In genomic region chr4:141102367-141102766, GRCh38 we compare ENCODE assay signal across 16 cellular contexts. TPM values are rescaled to one million over a fixed set of nuclear protein-coding genes. Genes with fewer than 3 reads are reported as not detected.
DNase-seq lines count a peak whose midpoint lies in the region; ATAC-seq, FAIRE-seq and TF ChIP-seq lines count a peak whose summit lies in the region.
"Had no signal": no experiment of that assay in that cellular context is flagged by ENCODE, and none has a peak within 500 bp of the region (broad histone marks: within the 10 kb centered on the region; RNA-seq: fewer than 3 reads in every experiment).

No MANE protein-coding gene starts in this region.

- CTCF ChIA-PET in A549 (lab: Yijun Ruan, JAX): no interaction called here
- CTCF ChIA-PET in mammary epithelial cell (lab: Charles Lee; ENCODE audit: low non-redundant PET): no interaction called here
- CTCF ChIA-PET in CD8-positive, alpha-beta memory T cell (lab: Charles Lee): no interaction called here

- H3K27ac ChIP-seq in A549 (no peak overlapping the region), mammary epithelial cell (ENCODE audit: insufficient read depth, low read depth, low read length) (no peak overlapping the region), uterus (no peak overlapping the region)
- no peak overlapping the region for H3K27ac ChIP-seq in CD8-positive, alpha-beta memory T cell (ENCODE audit: low read depth, low read length)
- H3K27ac ChIP-seq: gastrocnemius medialis, skin epidermis, WERI-Rb-1 had no signal

- H3K9me3 Mint-ChIP-seq in CD8-positive, alpha-beta memory T cell: peaks cover 0 to 8% (median 0%) of the 10 kb centered on the region in 5 donors
- H3K9me3 Mint-ChIP-seq: activated T-cell treated with anti-CD3 and anti-CD28 coated beads, Interleukin-2, amount 50 U/mL, for 4 hours had no signal

- no peaks in the 10 kb centered on the region for H3K27me3 ChIP-seq in mammary epithelial cell (ENCODE audit: insufficient read depth, low read length)
- no peaks in the 10 kb centered on the region for H3K27me3 ChIP-seq in CD8-positive, alpha-beta memory T cell (ENCODE audit: insufficient read depth, low read length, poor library complexity, severe bottlenecking)
- no peaks in the 10 kb centered on the region for H3K27me3 ChIP-seq in uterus
- H3K27me3 ChIP-seq: gastrocnemius medialis had no signal

- H3K9me3 ChIP-seq in A549 (no peaks in the 10 kb centered on the region), mammary epithelial cell (replicated peaks; ENCODE audit: insufficient read depth, low read length) (no peaks in the 10 kb centered on the region), uterus (no peaks in the 10 kb centered on the region)
- no peaks in the 10 kb centered on the region for H3K9me3 ChIP-seq in CD8-positive, alpha-beta memory T cell (ENCODE audit: low read length)
- H3K9me3 ChIP-seq: gastrocnemius medialis had no signal

- FAIRE-seq in A549 (lab: Jason Lieb, UNC) (no peak), islet of Langerhans (lab: Jason Lieb, UNC) (peak; percentile 82)

- no peaks in the 10 kb centered on the region for H3K4me1 ChIP-seq in A549
- H3K4me1 ChIP-seq in mammary epithelial cell (ENCODE audit: insufficient read depth, low read length): no peaks in the 10 kb centered on the region
- H3K4me1 ChIP-seq in CD8-positive, alpha-beta memory T cell (ENCODE audit: insufficient read depth, low read length): no peaks in the 10 kb centered on the region
- H3K4me1 ChIP-seq in uterus: no peaks in the 10 kb centered on the region
- H3K4me1 ChIP-seq: gastrocnemius medialis had no signal

- no peaks in the 10 kb centered on the region for H3K36me3 Mint-ChIP-seq in CD8-positive, alpha-beta memory T cell

- POLR2A ChIA-PET in A549 (lab: Yijun Ruan, JAX): no interaction called here
- POLR2A ChIA-PET in CD8-positive, alpha-beta memory T cell (lab: Charles Lee): no interaction called here

- no TSS peak for BruUV-seq in mammary epithelial cell (replicated peaks; lab: Mats Ljungman, UMichigan)

- H3K79me2 ChIP-seq in mammary epithelial cell (ENCODE audit: insufficient read depth, low read length): no peaks in the 10 kb centered on the region

- H4K20me1 ChIP-seq in mammary epithelial cell (ENCODE audit: insufficient read depth, low read length): no peaks in the 10 kb centered on the region

- in situ Hi-C loops in mammary epithelial cell (cut with MboI; ENCODE audit: low sequenced_read_pairs in 2 of 2): no loop called here

- no peak for TF ChIP-seq POLR2A in A549 (IDR thresholded peaks at IDR 0.05; ENCODE audit: low read length)
- no peak for TF ChIP-seq POLR2A in uterus (IDR thresholded peaks at IDR 0.05)

- H3K4me1 Mint-ChIP-seq in CD8-positive, alpha-beta memory T cell: no peaks in the 10 kb centered on the region
- H3K4me1 Mint-ChIP-seq: brain had no signal

- TF ChIP-seq CTCF in A549 (IDR thresholded peaks at IDR 0.05) (no peak), mammary epithelial cell (conservative IDR thresholded peaks at IDR 0.05 in 1 of 2, IDR thresholded peaks at IDR 0.05 in 1 of 2; ENCODE audit: extremely low read depth in 1 of 2, insufficient read depth in 1 of 2, low read depth in 1 of 2, low read length in 2 of 2) (no peak), uterus (IDR thresholded peaks at IDR 0.05) (no peak)

- no peak overlapping the region for H3K4me2 ChIP-seq in A549
- no peak overlapping the region for H3K4me2 ChIP-seq in mammary epithelial cell (ENCODE audit: insufficient read depth, low read depth, low read length)

- H3K36me3 ChIP-seq in mammary epithelial cell (ENCODE audit: insufficient read depth, low read length): no peaks in the 10 kb centered on the region
- no peaks in the 10 kb centered on the region for H3K36me3 ChIP-seq in CD8-positive, alpha-beta memory T cell (ENCODE audit: insufficient read depth, low read length)
- H3K36me3 ChIP-seq in uterus: no peaks in the 10 kb centered on the region
- H3K36me3 ChIP-seq: gastrocnemius medialis, WERI-Rb-1 had no signal

- no peak overlapping the region for H3K9ac ChIP-seq in mammary epithelial cell (ENCODE audit: insufficient read depth, low read length)

- WGBS in A549 (ENCODE audit: missing lambda C conversion rate): 82% methylated on average over 3 of the region's 3 CpGs
- WGBS in mammary epithelial cell (ENCODE audit: low coverage, missing lambda C conversion rate): 94% methylated on average over 3 of the region's 3 CpGs

- no peak for TF ChIP-seq RAD21 in A549 (conservative IDR thresholded peaks at IDR 0.05 in 1 of 2, IDR thresholded peaks at IDR 0.05 in 1 of 2)

- TF ChIP-seq EP300 in A549 (IDR thresholded peaks at IDR 0.05): no peak

- H3K27ac Mint-ChIP-seq in CD8-positive, alpha-beta memory T cell: no peak overlapping the region

- DNase-seq in A549 (ENCODE audit: low read depth in 1 of 2, low spot score in 1 of 2): peak in 1 of 2 experiments; percentile 1
- peak; percentile 44 for DNase-seq in HS-5 (ENCODE audit: low read depth)
- peak; percentile 52 for DNase-seq in mammary epithelial cell
- no peak for DNase-seq in CD8-positive, alpha-beta memory T cell
- no peak for DNase-seq in NCI-H774 (lab: John Stamatoyannopoulos, UW)
- DNase-seq in uterus: no peak
- DNase-seq: activated T-cell treated with anti-CD3 and anti-CD28 coated beads, Interleukin-2, amount 50 U/mL, for 4 hours; gastrocnemius medialis; GOT3; NCI-H2227 treated with DMSO at 0.1 percent for 48 hours; SHP77; WERI-Rb-1 had no signal

- intact Hi-C loops in mammary epithelial cell (cut with micrococcal nuclease) (no loop called here), uterus (cut with DNase I; ENCODE audit: low total_unique reads) (no loop called here)

- dilution Hi-C loops in mammary epithelial cell (cut with HindIII; ENCODE audit: low sequenced_read_pairs): no loop called here

- peaks cover 0 to 1% of the 10 kb centered on the region in 2 donors for H3K27me3 Mint-ChIP-seq in CD8-positive, alpha-beta memory T cell

- H2AFZ ChIP-seq in mammary epithelial cell (ENCODE audit: low read depth, low read length): no peak overlapping the region

- no peak overlapping the region for H3K4me3 Mint-ChIP-seq in CD8-positive, alpha-beta memory T cell
- H3K4me3 Mint-ChIP-seq: activated T-cell treated with anti-CD3 and anti-CD28 coated beads, Interleukin-2, amount 50 U/mL, for 4 hours; brain had no signal

- ATAC-seq in A549 (no peak), HG02623 (IDR thresholded peaks at IDR 0.05; ENCODE audit: unreplicated experiment) (no peak)
- ATAC-seq: activated T-cell treated with anti-CD3 and anti-CD28 coated beads, Interleukin-2, amount 50 U/mL, for 4 hours had no signal

- H3K4me3 ChIP-seq in A549: no peak overlapping the region
- H3K4me3 ChIP-seq in mammary epithelial cell (replicated peaks in 1 of 3; ENCODE audit: insufficient read depth in 1 of 3, low read depth in 2 of 3, low read length in 3 of 3): no peak overlapping the region
- H3K4me3 ChIP-seq in CD8-positive, alpha-beta memory T cell (ENCODE audit: low read length): no peak overlapping the region
- H3K4me3 ChIP-seq in uterus: no peak overlapping the region
- H3K4me3 ChIP-seq: gastrocnemius medialis, skin epidermis had no signal

TF ChIP-seq in A549, 52 proteins besides CTCF, POLR2A, EP300 and RAD21:
- TF ChIP-seq ZC3H11A (IDR thresholded peaks at IDR 0.05): no peak
- TF ChIP-seq FOSL2 (IDR thresholded peaks at IDR 0.05): no peak
- 0 out of 2 replicates have a peak, but pooled peaks have one; percentile 11 for TF ChIP-seq FOSL2 (CRISPR knock-in tag; IDR thresholded peaks at IDR 0.05)

RNA-seq across cellular contexts. Expression of gene RNF150, which starts 30.9 kb away (rescaled TPM):
- polyA plus RNA-seq in A549 (2011; rRNA removed) (0.34 and 0.63 TPM in 2 replicates), A549 (2017; fragmentation: RNase III; extraction: RNeasy Plus Mini Kit Qiagen cat#74134 plus additional on column Dnase treatment) (0.21 to 0.35 TPM (median 0.25 TPM) in 3 replicates), mammary epithelial cell (0.01 TPM)
- polyA plus RNA-seq in A549 (2012; cell fraction: cytosol; rRNA removed): 0.15 and 0.26 TPM in 2 replicates
- polyA plus RNA-seq in A549 (2012; cell fraction: nucleus; rRNA removed): 0.29 and 0.41 TPM in 2 replicates
- 1.3 and 2.4 TPM in 2 replicates for polyA minus RNA-seq in A549 (2011; rRNA and poly(A)+ RNA removed)
- total RNA-seq in mammary epithelial cell (1 to 10 TPM in 1 of 2 donors, not detected in 1; 5.0 TPM), uterus (10 to 100 TPM in 3 of 4 donors, 1 to 10 TPM in 1; 9.7 to 58.2 (median 36.6) TPM)
- not detected for polyA minus RNA-seq in mammary epithelial cell
- total RNA-seq in CD8-positive, alpha-beta memory T cell: not detected
- not detected for polyA plus RNA-seq in CD8-positive, alpha-beta memory T cell

Comparison
In these comparisons a context has a peak if more than half of its experiments do, and no peak if none do; other contexts are left out.
1. DNase-seq: peak in HS-5 (single experiment) and mammary epithelial cell (single experiment); none in CD8-positive, alpha-beta memory T cell (0 of 5), NCI-H774 (single experiment) and uterus (0 of 2).